1 cellular context compared by ENCODE assay signal in genomic region chr2:102306125-102306524, GRCh38.
A peak's percentile ranks its signal among the peaks of the same experiment; 100 is the strongest.
TF ChIP-seq lines count a peak whose summit lies in the region.

No MANE protein-coding gene starts in this region.

TF ChIP-seq in IMR-90, 13 proteins besides CTCF, POLR2A, EP300 and RAD21:
- no peak for TF ChIP-seq USF2 (IDR thresholded peaks at IDR 0.05; ENCODE audit: low read depth, low read length)
- TF ChIP-seq MAFK (IDR thresholded peaks at IDR 0.05; ENCODE audit: low read depth, low read length) = peak; percentile 35
